In genomic region chr12:56042430-56043203, GRCh38 we compare ENCODE assay signal across 1 cellular context.
A peak's percentile ranks its signal among the peaks of the same experiment; 100 is the strongest.
TF ChIP-seq lines count a peak whose summit lies in the region.

No MANE protein-coding gene starts in this region.

TF ChIP-seq in H1, 55 proteins besides CTCF, POLR2A, EP300 and RAD21:
- no peak for TF ChIP-seq NRF1 (IDR thresholded peaks at IDR 0.05; ENCODE audit: low read depth, low read length)
- TF ChIP-seq ZNF274 (IDR thresholded peaks at IDR 0.05; ENCODE audit: borderline replicate concordance, extremely low read depth, low read length): no peak
- TF ChIP-seq, protein P1, sequence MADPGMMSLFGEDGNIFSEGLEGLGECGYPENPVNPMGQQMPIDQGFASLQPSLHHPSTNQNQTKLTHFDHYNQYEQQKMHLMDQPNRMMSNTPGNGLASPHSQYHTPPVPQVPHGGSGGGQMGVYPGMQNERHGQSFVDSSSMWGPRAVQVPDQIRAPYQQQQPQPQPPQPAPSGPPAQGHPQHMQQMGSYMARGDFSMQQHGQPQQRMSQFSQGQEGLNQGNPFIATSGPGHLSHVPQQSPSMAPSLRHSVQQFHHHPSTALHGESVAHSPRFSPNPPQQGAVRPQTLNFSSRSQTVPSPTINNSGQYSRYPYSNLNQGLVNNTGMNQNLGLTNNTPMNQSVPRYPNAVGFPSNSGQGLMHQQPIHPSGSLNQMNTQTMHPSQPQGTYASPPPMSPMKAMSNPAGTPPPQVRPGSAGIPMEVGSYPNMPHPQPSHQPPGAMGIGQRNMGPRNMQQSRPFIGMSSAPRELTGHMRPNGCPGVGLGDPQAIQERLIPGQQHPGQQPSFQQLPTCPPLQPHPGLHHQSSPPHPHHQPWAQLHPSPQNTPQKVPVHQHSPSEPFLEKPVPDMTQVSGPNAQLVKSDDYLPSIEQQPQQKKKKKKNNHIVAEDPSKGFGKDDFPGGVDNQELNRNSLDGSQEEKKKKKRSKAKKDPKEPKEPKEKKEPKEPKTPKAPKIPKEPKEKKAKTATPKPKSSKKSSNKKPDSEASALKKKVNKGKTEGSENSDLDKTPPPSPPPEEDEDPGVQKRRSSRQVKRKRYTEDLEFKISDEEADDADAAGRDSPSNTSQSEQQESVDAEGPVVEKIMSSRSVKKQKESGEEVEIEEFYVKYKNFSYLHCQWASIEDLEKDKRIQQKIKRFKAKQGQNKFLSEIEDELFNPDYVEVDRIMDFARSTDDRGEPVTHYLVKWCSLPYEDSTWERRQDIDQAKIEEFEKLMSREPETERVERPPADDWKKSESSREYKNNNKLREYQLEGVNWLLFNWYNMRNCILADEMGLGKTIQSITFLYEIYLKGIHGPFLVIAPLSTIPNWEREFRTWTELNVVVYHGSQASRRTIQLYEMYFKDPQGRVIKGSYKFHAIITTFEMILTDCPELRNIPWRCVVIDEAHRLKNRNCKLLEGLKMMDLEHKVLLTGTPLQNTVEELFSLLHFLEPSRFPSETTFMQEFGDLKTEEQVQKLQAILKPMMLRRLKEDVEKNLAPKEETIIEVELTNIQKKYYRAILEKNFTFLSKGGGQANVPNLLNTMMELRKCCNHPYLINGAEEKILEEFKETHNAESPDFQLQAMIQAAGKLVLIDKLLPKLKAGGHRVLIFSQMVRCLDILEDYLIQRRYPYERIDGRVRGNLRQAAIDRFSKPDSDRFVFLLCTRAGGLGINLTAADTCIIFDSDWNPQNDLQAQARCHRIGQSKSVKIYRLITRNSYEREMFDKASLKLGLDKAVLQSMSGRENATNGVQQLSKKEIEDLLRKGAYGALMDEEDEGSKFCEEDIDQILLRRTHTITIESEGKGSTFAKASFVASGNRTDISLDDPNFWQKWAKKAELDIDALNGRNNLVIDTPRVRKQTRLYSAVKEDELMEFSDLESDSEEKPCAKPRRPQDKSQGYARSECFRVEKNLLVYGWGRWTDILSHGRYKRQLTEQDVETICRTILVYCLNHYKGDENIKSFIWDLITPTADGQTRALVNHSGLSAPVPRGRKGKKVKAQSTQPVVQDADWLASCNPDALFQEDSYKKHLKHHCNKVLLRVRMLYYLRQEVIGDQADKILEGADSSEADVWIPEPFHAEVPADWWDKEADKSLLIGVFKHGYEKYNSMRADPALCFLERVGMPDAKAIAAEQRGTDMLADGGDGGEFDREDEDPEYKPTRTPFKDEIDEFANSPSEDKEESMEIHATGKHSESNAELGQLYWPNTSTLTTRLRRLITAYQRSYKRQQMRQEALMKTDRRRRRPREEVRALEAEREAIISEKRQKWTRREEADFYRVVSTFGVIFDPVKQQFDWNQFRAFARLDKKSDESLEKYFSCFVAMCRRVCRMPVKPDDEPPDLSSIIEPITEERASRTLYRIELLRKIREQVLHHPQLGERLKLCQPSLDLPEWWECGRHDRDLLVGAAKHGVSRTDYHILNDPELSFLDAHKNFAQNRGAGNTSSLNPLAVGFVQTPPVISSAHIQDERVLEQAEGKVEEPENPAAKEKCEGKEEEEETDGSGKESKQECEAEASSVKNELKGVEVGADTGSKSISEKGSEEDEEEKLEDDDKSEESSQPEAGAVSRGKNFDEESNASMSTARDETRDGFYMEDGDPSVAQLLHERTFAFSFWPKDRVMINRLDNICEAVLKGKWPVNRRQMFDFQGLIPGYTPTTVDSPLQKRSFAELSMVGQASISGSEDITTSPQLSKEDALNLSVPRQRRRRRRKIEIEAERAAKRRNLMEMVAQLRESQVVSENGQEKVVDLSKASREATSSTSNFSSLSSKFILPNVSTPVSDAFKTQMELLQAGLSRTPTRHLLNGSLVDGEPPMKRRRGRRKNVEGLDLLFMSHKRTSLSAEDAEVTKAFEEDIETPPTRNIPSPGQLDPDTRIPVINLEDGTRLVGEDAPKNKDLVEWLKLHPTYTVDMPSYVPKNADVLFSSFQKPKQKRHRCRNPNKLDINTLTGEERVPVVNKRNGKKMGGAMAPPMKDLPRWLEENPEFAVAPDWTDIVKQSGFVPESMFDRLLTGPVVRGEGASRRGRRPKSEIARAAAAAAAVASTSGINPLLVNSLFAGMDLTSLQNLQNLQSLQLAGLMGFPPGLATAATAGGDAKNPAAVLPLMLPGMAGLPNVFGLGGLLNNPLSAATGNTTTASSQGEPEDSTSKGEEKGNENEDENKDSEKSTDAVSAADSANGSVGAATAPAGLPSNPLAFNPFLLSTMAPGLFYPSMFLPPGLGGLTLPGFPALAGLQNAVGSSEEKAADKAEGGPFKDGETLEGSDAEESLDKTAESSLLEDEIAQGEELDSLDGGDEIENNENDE (IDR thresholded peaks at IDR 0.05; ENCODE audit: insufficient replicate concordance, low read length): no peak
- TF ChIP-seq HDAC2 (IDR thresholded peaks at IDR 0.05; ENCODE audit: borderline replicate concordance in 1 of 2, low read depth in 2 of 2, low read length in 2 of 2): no peak
- no peak for TF ChIP-seq TEAD4 (IDR thresholded peaks at IDR 0.05; ENCODE audit: low read depth, low read length)
- TF ChIP-seq SAP30 (IDR thresholded peaks at IDR 0.05; ENCODE audit: insufficient read depth, insufficient replicate concordance, low read length): peak; percentile 14
- no peak for TF ChIP-seq JUND (IDR thresholded peaks at IDR 0.05; ENCODE audit: low read length)
- TF ChIP-seq SP4 (IDR thresholded peaks at IDR 0.05; ENCODE audit: low read length): no peak
- TF ChIP-seq YY1 (IDR thresholded peaks at IDR 0.05; ENCODE audit: low read depth, low read length): no peak
- TF ChIP-seq TCF12 (IDR thresholded peaks at IDR 0.05; ENCODE audit: low read depth, low read length): no peak
- no peak for TF ChIP-seq GTF2F1 (IDR thresholded peaks at IDR 0.05; ENCODE audit: borderline replicate concordance, low read depth, low read length)
- TF ChIP-seq BCL11A (IDR thresholded peaks at IDR 0.05; ENCODE audit: low read depth in 2 of 2, low read length in 2 of 2): no peak
- 0 out of 2 replicates have a peak, but pooled peaks have one; percentile 0 for TF ChIP-seq CHD1 (IDR thresholded peaks at IDR 0.05; ENCODE audit: low read depth, low read length)
- no peak for TF ChIP-seq POU5F1 (IDR thresholded peaks at IDR 0.05; ENCODE audit: low read depth, low read length)
TF ChIP-seq in H1: peak in this region for 2.
